3 cellular contexts compared by ENCODE assay signal in genomic region chr10:60296073-60296472, GRCh38.
TF ChIP-seq lines count a peak whose summit lies in the region.

No MANE protein-coding gene starts in this region.

TF ChIP-seq in SK-N-SH treated with all-trans-retinoic acid at 6 μM for 48 hours, 23 proteins besides CTCF, POLR2A, EP300 and RAD21:
- TF ChIP-seq CSRNP3 (CRISPR knock-in tag; IDR thresholded peaks at IDR 0.05) (no peak), PPARA (CRISPR knock-in tag; IDR thresholded peaks at IDR 0.05; ENCODE audit: borderline replicate concordance) (no peak), ISL1 (CRISPR knock-in tag; IDR thresholded peaks at IDR 0.05) (0 out of 2 replicates have a peak, but pooled peaks have one; percentile 31), ZNF8 (CRISPR knock-in tag; IDR thresholded peaks at IDR 0.05) (no peak), TSHZ2 (CRISPR knock-in tag; IDR thresholded peaks at IDR 0.05) (no peak), TOX (CRISPR knock-in tag; IDR thresholded peaks at IDR 0.05; ENCODE audit: borderline replicate concordance) (no peak)
- TF ChIP-seq, protein P1, sequence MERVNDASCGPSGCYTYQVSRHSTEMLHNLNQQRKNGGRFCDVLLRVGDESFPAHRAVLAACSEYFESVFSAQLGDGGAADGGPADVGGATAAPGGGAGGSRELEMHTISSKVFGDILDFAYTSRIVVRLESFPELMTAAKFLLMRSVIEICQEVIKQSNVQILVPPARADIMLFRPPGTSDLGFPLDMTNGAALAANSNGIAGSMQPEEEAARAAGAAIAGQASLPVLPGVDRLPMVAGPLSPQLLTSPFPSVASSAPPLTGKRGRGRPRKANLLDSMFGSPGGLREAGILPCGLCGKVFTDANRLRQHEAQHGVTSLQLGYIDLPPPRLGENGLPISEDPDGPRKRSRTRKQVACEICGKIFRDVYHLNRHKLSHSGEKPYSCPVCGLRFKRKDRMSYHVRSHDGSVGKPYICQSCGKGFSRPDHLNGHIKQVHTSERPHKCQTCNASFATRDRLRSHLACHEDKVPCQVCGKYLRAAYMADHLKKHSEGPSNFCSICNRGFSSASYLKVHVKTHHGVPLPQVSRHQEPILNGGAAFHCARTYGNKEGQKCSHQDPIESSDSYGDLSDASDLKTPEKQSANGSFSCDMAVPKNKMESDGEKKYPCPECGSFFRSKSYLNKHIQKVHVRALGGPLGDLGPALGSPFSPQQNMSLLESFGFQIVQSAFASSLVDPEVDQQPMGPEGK (CRISPR knock-in tag; IDR thresholded peaks at IDR 0.05; ENCODE audit: borderline replicate concordance), result no peak

TF ChIP-seq in SK-N-SH, 30 proteins besides CTCF, POLR2A, EP300 and RAD21 (continued from another document):
- TF ChIP-seq FOXJ3 (CRISPR knock-in tag; IDR thresholded peaks at IDR 0.05), result no peak
- TF ChIP-seq POLR2AphosphoS5 (IDR thresholded peaks at IDR 0.05; ENCODE audit: low read depth, low read length), result no peak
- no peak for TF ChIP-seq TCF12 (IDR thresholded peaks at IDR 0.05)
- no peak for TF ChIP-seq TEAD4 (IDR thresholded peaks at IDR 0.05; ENCODE audit: borderline replicate concordance, insufficient read depth)
- no peak for TF ChIP-seq RCOR1 (IDR thresholded peaks at IDR 0.05; ENCODE audit: low read length)
- TF ChIP-seq ELF1 (IDR thresholded peaks at IDR 0.05), result no peak
- TF ChIP-seq, protein P2, sequence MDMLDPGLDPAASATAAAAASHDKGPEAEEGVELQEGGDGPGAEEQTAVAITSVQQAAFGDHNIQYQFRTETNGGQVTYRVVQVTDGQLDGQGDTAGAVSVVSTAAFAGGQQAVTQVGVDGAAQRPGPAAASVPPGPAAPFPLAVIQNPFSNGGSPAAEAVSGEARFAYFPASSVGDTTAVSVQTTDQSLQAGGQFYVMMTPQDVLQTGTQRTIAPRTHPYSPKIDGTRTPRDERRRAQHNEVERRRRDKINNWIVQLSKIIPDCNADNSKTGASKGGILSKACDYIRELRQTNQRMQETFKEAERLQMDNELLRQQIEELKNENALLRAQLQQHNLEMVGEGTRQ (IDR thresholded peaks at IDR 0.05; ENCODE audit: borderline replicate concordance, low read depth, low read length), result no peak

TF ChIP-seq in K562, 482 proteins besides CTCF, POLR2A, EP300 and RAD21 (continued from another document):
- TF ChIP-seq, protein P3, sequence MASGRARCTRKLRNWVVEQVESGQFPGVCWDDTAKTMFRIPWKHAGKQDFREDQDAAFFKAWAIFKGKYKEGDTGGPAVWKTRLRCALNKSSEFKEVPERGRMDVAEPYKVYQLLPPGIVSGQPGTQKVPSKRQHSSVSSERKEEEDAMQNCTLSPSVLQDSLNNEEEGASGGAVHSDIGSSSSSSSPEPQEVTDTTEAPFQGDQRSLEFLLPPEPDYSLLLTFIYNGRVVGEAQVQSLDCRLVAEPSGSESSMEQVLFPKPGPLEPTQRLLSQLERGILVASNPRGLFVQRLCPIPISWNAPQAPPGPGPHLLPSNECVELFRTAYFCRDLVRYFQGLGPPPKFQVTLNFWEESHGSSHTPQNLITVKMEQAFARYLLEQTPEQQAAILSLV (tag; IDR thresholded peaks at IDR 0.05), result 0 out of 2 replicates have a peak, but pooled peaks have one; percentile 20
